In genomic region chr17:28950017-28950751, GRCh38 we compare ENCODE assay signal across 8 cellular contexts. TPM values are rescaled to one million over a fixed set of nuclear protein-coding genes. Genes with fewer than 3 reads are reported as not detected.
DNase-seq lines count a peak whose midpoint lies in the region; ATAC-seq and TF ChIP-seq lines count a peak whose summit lies in the region.

No MANE protein-coding gene starts in this region.

- DNase-seq in Calu3 (peak; percentile 46), LNCaP clone FGC (ENCODE audit: low read depth) (no peak), caudate nucleus (lab: John Stamatoyannopoulos, UW) (peak in 32 of 61 donors; percentile 30 to 84 (median 56)), kidney tubule cell (ENCODE audit: low spot score) (peak; percentile 41)
- DNase-seq in stimulated activated CD4-positive, alpha-beta T cell treated with anti-CD3 and anti-CD28 coated beads, Interleukin-1b, Interleukin-23, amount 100 ng/mL, for 24 hours (ENCODE audit: low read depth in 4 of 4, low spot score in 1 of 4): peak in 3 of 4 experiments; percentile 24 to 46 (median 40)

- peak overlapping the region; percentile 97 for H3K27ac Mint-ChIP-seq in Calu3 (ENCODE audit: unreplicated experiment)

- no peaks in the 10 kb centered on the region for H3K4me1 Mint-ChIP-seq in Calu3 (ENCODE audit: low read depth, unreplicated experiment)

- no peak overlapping the region for H3K4me3 Mint-ChIP-seq in Calu3 (ENCODE audit: low read depth, unreplicated experiment)

- no TSS peak for BruUV-seq in Calu3 (replicated peaks; lab: Mats Ljungman, UMichigan)

- ATAC-seq in GM21786 (IDR thresholded peaks at IDR 0.05; ENCODE audit: unreplicated experiment) (no peak), GM18909 (IDR thresholded peaks at IDR 0.05; ENCODE audit: poor library complexity, unreplicated experiment) (no peak)

- H3K27ac ChIP-seq in VCaP (peak overlapping the region; percentile 100), caudate nucleus (ENCODE audit: low read depth, low read length) (peak overlapping the region; percentile 90)

- no peak for TF ChIP-seq CTCF in Calu3 (IDR thresholded peaks at IDR 0.05; ENCODE audit: unreplicated experiment)
- TF ChIP-seq CTCF in LNCaP clone FGC (IDR thresholded peaks at IDR 0.05; ENCODE audit: control insufficient read depth, extremely low read depth, insufficient read depth): peak; percentile 2; the same call in 1 of the 2 replicates
- no peak for TF ChIP-seq CTCF in VCaP (conservative IDR thresholded peaks at IDR 0.05)

- CTCF ChIA-PET in Calu3 (lab: Charles Lee): interaction anchor here (1.3 to 1.4 kb wide), 2 partner anchors 15 to 187 kb away, joined by 3 to 4 read pairs; no protein-coding TSS in a partner anchor

- no peaks in the 10 kb centered on the region for H3K9me3 Mint-ChIP-seq in Calu3 (ENCODE audit: low read depth, unreplicated experiment)

- no peaks in the 10 kb centered on the region for H3K27me3 Mint-ChIP-seq in Calu3 (ENCODE audit: unreplicated experiment)

- H3K36me3 Mint-ChIP-seq in Calu3 (ENCODE audit: insufficient read depth, unreplicated experiment): peaks cover 29% of the 10 kb centered on the region

- intact Hi-C loops in Calu3 (cut with micrococcal nuclease; ENCODE audit: unreplicated experiment): no loop called here

- H3K4me3 ChIP-seq in LNCaP clone FGC (ENCODE audit: low read depth, low read length): peak overlapping the region; percentile 85

RNA-seq across cellular contexts. Expression of gene PHF12, which starts 1.1 kb away (rescaled TPM):
- 54.0 and 57.6 TPM in 2 replicates for total RNA-seq in Calu3 (2022)

RNA-seq across cellular contexts. Expression of gene DHRS13, which starts 47.3 kb away (rescaled TPM):
- total RNA-seq in Calu3 (2022): 19.2 and 23.2 TPM in 2 replicates

RNA-seq across cellular contexts. Expression of gene FLOT2, which starts 52.7 kb away (rescaled TPM):
- total RNA-seq in Calu3 (2022): 152 and 155 TPM in 2 replicates

RNA-seq across cellular contexts. Expression of gene SEZ6, which starts 55.6 kb away (rescaled TPM):
- not detected in 2 replicates for total RNA-seq in Calu3 (2022)
